Comparison of ENCODE assay signal across 1 cellular context in genomic region chr4:139665690-139666529, GRCh38.
TF ChIP-seq lines count a peak whose summit lies in the region.

Gene MGST2, plus strand, starts transcription at chr4:139665819. Its CDS starts 201 bp downstream, at chr4:139666020.

TF ChIP-seq in HepG2, 621 proteins besides CTCF, POLR2A, EP300 and RAD21 (continued from another document and continues in another):
- peak; percentile 29; the same call in 1 of the 2 replicates for TF ChIP-seq HINFP (CRISPR knock-in tag; IDR thresholded peaks at IDR 0.05; ENCODE audit: low read depth)
- TF ChIP-seq ZNF362 (CRISPR knock-in tag; IDR thresholded peaks at IDR 0.05; ENCODE audit: borderline replicate concordance), result no peak; the same call in 1 of the 2 replicates
- TF ChIP-seq RBM39 (IDR thresholded peaks at IDR 0.05; ENCODE audit: low read depth, low read length, poor library complexity, severe bottlenecking), result no peak
- peak; percentile 94 for TF ChIP-seq AHDC1 (CRISPR knock-in tag; IDR thresholded peaks at IDR 0.05; ENCODE audit: borderline replicate concordance)
- peak; percentile 81; the same call in 1 of the 2 replicates for TF ChIP-seq ZMAT3 (CRISPR knock-in tag; conservative IDR thresholded peaks at IDR 0.05)
- peak; percentile 62; the same call in 1 of the 2 replicates for TF ChIP-seq ZNF574 (CRISPR knock-in tag; IDR thresholded peaks at IDR 0.05)
- no peak for TF ChIP-seq ATF3 (CRISPR knock-in tag; IDR thresholded peaks at IDR 0.05)
- no peak for TF ChIP-seq ZFP62 (CRISPR knock-in tag; IDR thresholded peaks at IDR 0.05)
- TF ChIP-seq RAD51 (IDR thresholded peaks at IDR 0.05; ENCODE audit: borderline replicate concordance), result no peak
- TF ChIP-seq MIXL1 (CRISPR knock-in tag; IDR thresholded peaks at IDR 0.05), result peak; percentile 60; the same call in 1 of the 2 replicates
- TF ChIP-seq ZNF513 (CRISPR knock-in tag; conservative IDR thresholded peaks at IDR 0.05), result no peak
- TF ChIP-seq JARID2 (CRISPR knock-in tag; IDR thresholded peaks at IDR 0.05; ENCODE audit: insufficient replicate concordance), result no peak
- 0 out of 2 replicates have a peak, but pooled peaks have one; percentile 7 for TF ChIP-seq MTF2 (CRISPR knock-in tag; IDR thresholded peaks at IDR 0.05; ENCODE audit: borderline replicate concordance)
- peak; percentile 98 for TF ChIP-seq MED1 (CRISPR knock-in tag; IDR thresholded peaks at IDR 0.05)
- no peak for TF ChIP-seq ZNF30 (CRISPR knock-in tag; IDR thresholded peaks at IDR 0.05)
- TF ChIP-seq ZBTB34 (CRISPR knock-in tag; IDR thresholded peaks at IDR 0.05), result peak; percentile 53; the same call in 1 of the 2 replicates
- no peak for TF ChIP-seq EED (CRISPR knock-in tag; IDR thresholded peaks at IDR 0.05)
- peak; percentile 58; the same call in 1 of the 2 replicates for TF ChIP-seq ZNF740 (CRISPR knock-in tag; IDR thresholded peaks at IDR 0.05)
- peak; percentile 98 for TF ChIP-seq PAXIP1 (CRISPR knock-in tag; conservative IDR thresholded peaks at IDR 0.05)
- TF ChIP-seq DMTF1 (CRISPR knock-in tag; IDR thresholded peaks at IDR 0.05), result no peak
- 0 out of 2 replicates have a peak, but pooled peaks have one; percentile 3 for TF ChIP-seq REL (CRISPR knock-in tag; conservative IDR thresholded peaks at IDR 0.05)
- TF ChIP-seq MAX (IDR thresholded peaks at IDR 0.05), result peak; percentile 66
